In the genomic region with DNA sequence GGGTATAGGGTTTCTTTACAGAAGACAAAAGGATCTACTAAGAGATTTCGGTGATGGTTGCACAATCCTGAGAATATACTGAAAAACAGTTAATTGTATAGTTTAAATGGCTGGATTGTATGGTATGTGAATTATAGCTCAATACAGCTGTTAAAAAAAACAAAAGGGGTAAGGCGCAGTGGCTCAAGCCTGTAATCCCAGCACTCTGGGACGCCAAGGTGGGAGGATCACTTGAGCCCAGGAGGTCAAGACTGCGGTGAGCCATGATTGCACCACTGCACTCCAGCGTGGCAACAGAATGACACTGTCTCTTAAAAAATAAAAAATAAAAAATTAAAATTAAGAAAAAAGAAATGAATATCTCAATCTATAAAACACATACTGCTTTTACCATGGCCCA, we compare ENCODE assay signal across 13 cellular contexts. TPM values are rescaled to one million over a fixed set of nuclear protein-coding genes. Genes with fewer than 3 reads are reported as not detected.
DNase-seq lines count a peak whose midpoint lies in the region; ATAC-seq, FAIRE-seq and TF ChIP-seq lines count a peak whose summit lies in the region.
"Had no signal": no experiment of that assay in that cellular context is flagged by ENCODE, and none has a peak within 500 bp of the region (broad histone marks: within the 10 kb centered on the region; RNA-seq: fewer than 3 reads in every experiment).

No MANE protein-coding gene starts in this region.

- 90 to 95% methylated on average over 5 of the region's 5 CpGs for WGBS in esophagus squamous epithelium, 2 donors

- no peak for FAIRE-seq in H54 (lab: Jason Lieb, UNC)

- no peak overlapping the region for H3K4me3 ChIP-seq in HL-60 (replicated peaks; ENCODE audit: insufficient read depth, low read length)
- no peak overlapping the region for H3K4me3 ChIP-seq in esophagus squamous epithelium
- no peak overlapping the region for H3K4me3 ChIP-seq in MG63
- H3K4me3 ChIP-seq: SK-N-MC had no signal

- in situ Hi-C loops in GM13976 (cut with MboI; ENCODE audit: low sequenced_read_pairs, unreplicated experiment), result no loop called here

- TF ChIP-seq POLR2A in esophagus squamous epithelium (IDR thresholded peaks at IDR 0.05) (no peak), H54 (IDR thresholded peaks at IDR 0.05; ENCODE audit: low read depth, low read length) (no peak)

- H3K4me3 Mint-ChIP-seq in T-helper 17 cell, result peak overlapping the region; percentile 88
- no peak overlapping the region for H3K4me3 Mint-ChIP-seq in stimulated activated effector memory CD8-positive, alpha-beta T cell treated with anti-CD3 and anti-CD28 coated beads, Interleukin-12 subunit alpha, Interleukin-12 subunit beta, amount 100 ng/mL, for 72 hours
- H3K4me3 Mint-ChIP-seq: activated B cell treated with CpG ODN at 0.5 μM for 24 hours, H9 had no signal

- H3K4me1 ChIP-seq in esophagus squamous epithelium, result peaks cover 26 to 65% (median 35%) of the 10 kb centered on the region in 3 donors

- H3K36me3 Mint-ChIP-seq in T-helper 17 cell (ENCODE audit: low read depth), result peaks cover 6% of the 10 kb centered on the region
- H3K36me3 Mint-ChIP-seq in stimulated activated effector memory CD8-positive, alpha-beta T cell treated with anti-CD3 and anti-CD28 coated beads, Interleukin-12 subunit alpha, Interleukin-12 subunit beta, amount 100 ng/mL, for 72 hours, result peaks cover 37% of the 10 kb centered on the region

- H3K27me3 ChIP-seq in HL-60 (ENCODE audit: insufficient read depth, poor library complexity, severe bottlenecking) (no peaks in the 10 kb centered on the region), esophagus squamous epithelium (no peaks in the 10 kb centered on the region), MG63 (no peaks in the 10 kb centered on the region)

- intact Hi-C loops in esophagus squamous epithelium (cut with DNase I), result no loop called here

- TF ChIP-seq CTCF in HL-60 (IDR thresholded peaks at IDR 0.05; ENCODE audit: insufficient read depth, low read length), result no peak
- no peak for TF ChIP-seq CTCF in esophagus squamous epithelium (IDR thresholded peaks at IDR 0.05)
- TF ChIP-seq CTCF in GM13976 (IDR thresholded peaks at IDR 0.05; ENCODE audit: borderline replicate concordance, control extremely low read depth, extremely low read depth, insufficient read depth, missing control alignments), result no peak

- H3K9me3 Mint-ChIP-seq in stimulated activated effector memory CD8-positive, alpha-beta T cell treated with anti-CD3 and anti-CD28 coated beads, Interleukin-12 subunit alpha, Interleukin-12 subunit beta, amount 100 ng/mL, for 72 hours, result no peaks in the 10 kb centered on the region
- H3K9me3 Mint-ChIP-seq: activated B cell treated with CpG ODN at 0.5 μM for 24 hours had no signal

- no peaks in the 10 kb centered on the region for H3K27me3 Mint-ChIP-seq in T-helper 17 cell
- H3K27me3 Mint-ChIP-seq: activated B cell treated with CpG ODN at 0.5 μM for 24 hours had no signal

- ATAC-seq in T-helper 17 cell, result no peak
- no peak for ATAC-seq in stimulated activated effector memory CD8-positive, alpha-beta T cell treated with anti-CD3 and anti-CD28 coated beads, Interleukin-12 subunit alpha, Interleukin-12 subunit beta, amount 100 ng/mL, for 72 hours
- ATAC-seq: left lobe of liver had no signal

- H3K27ac ChIP-seq in HL-60 (replicated peaks), result peak overlapping the region; percentile 46
- H3K27ac ChIP-seq in esophagus squamous epithelium, result peak overlapping the region; percentile 73 to 92 (median 82)
- H3K27ac ChIP-seq: parathyroid adenoma, SK-N-MC had no signal

- H3K9me3 ChIP-seq in T-helper 17 cell (ENCODE audit: control insufficient read depth, low read length, poor library complexity, severe bottlenecking), result no peaks in the 10 kb centered on the region
- no peaks in the 10 kb centered on the region for H3K9me3 ChIP-seq in esophagus squamous epithelium
- no peaks in the 10 kb centered on the region for H3K9me3 ChIP-seq in MG63

- H3K4me1 Mint-ChIP-seq in T-helper 17 cell, result peaks cover 64% of the 10 kb centered on the region
- peaks cover 60% of the 10 kb centered on the region for H3K4me1 Mint-ChIP-seq in stimulated activated effector memory CD8-positive, alpha-beta T cell treated with anti-CD3 and anti-CD28 coated beads, Interleukin-12 subunit alpha, Interleukin-12 subunit beta, amount 100 ng/mL, for 72 hours

- H3K36me3 ChIP-seq in esophagus squamous epithelium (peaks cover 0 to 33% (median 4%) of the 10 kb centered on the region in 3 donors), MG63 (no peaks in the 10 kb centered on the region)

- peak overlapping the region; percentile 100 for H3K27ac Mint-ChIP-seq in T-helper 17 cell
- H3K27ac Mint-ChIP-seq in stimulated activated effector memory CD8-positive, alpha-beta T cell treated with anti-CD3 and anti-CD28 coated beads, Interleukin-12 subunit alpha, Interleukin-12 subunit beta, amount 100 ng/mL, for 72 hours, result peak overlapping the region; percentile 81

- DNase-seq in HL-60 (ENCODE audit: low read depth in 1 of 2, low spot score in 1 of 2) (peak in 1 of 2 experiments; percentile 59), T-helper 17 cell (no peak), esophagus squamous epithelium (lab: John Stamatoyannopoulos, UW) (no peak), MG63 (no peak), H54 (ENCODE audit: insufficient read length, low spot score) (no peak), GM13976 (ENCODE audit: low spot score) (no peak)
- DNase-seq in stimulated activated effector memory CD8-positive, alpha-beta T cell treated with anti-CD3 and anti-CD28 coated beads, Interleukin-12 subunit alpha, Interleukin-12 subunit beta, amount 100 ng/mL, for 72 hours (ENCODE audit: low spot score in 2 of 2), result no peak
- DNase-seq: activated B cell treated with CpG ODN at 0.5 μM for 24 hours, H9, NCI-H82 had no signal

RNA-seq across cellular contexts. Expression of gene ESYT2, which starts 18.5 kb away (rescaled TPM):
- 100 to 1,000 TPM; 104 to 113 TPM for total RNA-seq in T-helper 17 cell
- total RNA-seq in esophagus squamous epithelium, result 10 to 100 TPM; 52.1 to 94.2 (median 60.5) TPM
- total RNA-seq in MG63 (2014; rRNA removed; shearing (Covaris generic); ENCODE audit: low replicate concordance), result 38.2 and 108 TPM in 2 replicates

RNA-seq across cellular contexts. Expression of gene DYNC2I1, which starts 45.5 kb away (rescaled TPM):
- 10 to 100 TPM; 12.4 to 15.0 TPM for total RNA-seq in T-helper 17 cell
- 10 to 100 TPM in 1 of 4 donors, 1 to 10 TPM in 3; 6.4 to 15.1 (median 7.3) TPM for total RNA-seq in esophagus squamous epithelium
- total RNA-seq in MG63 (2014; rRNA removed; shearing (Covaris generic); ENCODE audit: low replicate concordance), result 1.9 and 2.0 TPM in 2 replicates
